In the genomic region with DNA sequence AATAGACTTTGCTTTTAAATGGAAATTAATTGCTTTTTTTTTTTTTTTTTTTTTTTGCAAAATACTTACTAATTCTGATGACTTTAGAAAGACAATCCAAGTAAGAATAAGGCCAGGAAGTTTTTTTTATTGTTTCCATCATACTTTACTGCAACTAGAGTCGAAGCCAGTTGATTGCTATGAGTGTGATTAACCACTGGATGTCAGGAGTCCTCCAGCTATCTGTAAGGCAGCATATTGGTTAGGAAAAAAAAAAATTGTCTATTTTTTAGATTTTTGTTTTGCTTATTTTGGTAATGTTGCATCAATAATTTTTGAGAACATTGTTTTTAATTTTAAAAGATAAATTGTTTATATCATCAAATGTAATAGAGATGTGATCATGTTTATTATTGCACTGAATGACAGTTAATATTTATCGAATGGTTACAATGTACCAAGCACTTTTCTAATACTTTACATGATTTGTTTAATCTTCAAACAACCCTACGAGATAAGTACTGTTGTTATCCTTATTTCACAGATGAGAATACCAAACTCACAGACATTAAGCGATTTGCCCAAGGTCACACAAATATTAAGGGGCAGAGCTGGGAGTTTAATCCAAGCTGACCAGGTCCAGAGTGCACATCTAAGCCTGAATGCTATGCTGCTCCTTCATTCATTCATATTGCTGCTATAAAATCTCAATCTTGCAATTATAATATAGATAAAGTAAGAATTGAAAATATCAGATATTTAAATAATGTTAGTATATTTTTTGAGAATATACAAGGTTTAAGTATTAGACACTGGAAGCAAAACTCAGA, we compare ENCODE assay signal across 9 cellular contexts. TPM values are rescaled to one million over a fixed set of nuclear protein-coding genes. Genes with fewer than 3 reads are reported as not detected.
DNase-seq lines count a peak whose midpoint lies in the region; ATAC-seq lines count a peak whose summit lies in the region.
"Had no signal": no experiment of that assay in that cellular context is flagged by ENCODE, and none has a peak within 500 bp of the region (broad histone marks: within the 10 kb centered on the region; RNA-seq: fewer than 3 reads in every experiment).

No MANE protein-coding gene starts in this region.

- H3K36me3 Mint-ChIP-seq in activated CD4-positive, alpha-beta memory T cell treated with anti-CD3 and anti-CD28 coated beads, Interleukin-2, amount 10 ng/mL, durations not matched to agents 7 days and 5 days (ENCODE audit: low read depth): no peaks in the 10 kb centered on the region
- H3K36me3 Mint-ChIP-seq: naive thymus-derived CD4-positive, alpha-beta T cell had no signal

- no peaks in the 10 kb centered on the region for H3K4me1 Mint-ChIP-seq in activated CD4-positive, alpha-beta memory T cell treated with anti-CD3 and anti-CD28 coated beads, Interleukin-2, amount 10 ng/mL, durations not matched to agents 7 days and 5 days
- H3K4me1 Mint-ChIP-seq: naive thymus-derived CD4-positive, alpha-beta T cell had no signal

- no peaks in the 10 kb centered on the region for H3K9me3 Mint-ChIP-seq in activated CD4-positive, alpha-beta memory T cell treated with anti-CD3 and anti-CD28 coated beads, Interleukin-2, amount 10 ng/mL, durations not matched to agents 7 days and 5 days
- H3K9me3 Mint-ChIP-seq: naive thymus-derived CD4-positive, alpha-beta T cell had no signal

- no peak overlapping the region for H3K4me3 Mint-ChIP-seq in activated CD4-positive, alpha-beta memory T cell treated with anti-CD3 and anti-CD28 coated beads, Interleukin-2, amount 10 ng/mL, durations not matched to agents 7 days and 5 days
- H3K4me3 Mint-ChIP-seq: naive thymus-derived CD4-positive, alpha-beta T cell had no signal

- peaks cover 17% of the 10 kb centered on the region for H3K27me3 Mint-ChIP-seq in activated CD4-positive, alpha-beta memory T cell treated with anti-CD3 and anti-CD28 coated beads, Interleukin-2, amount 10 ng/mL, durations not matched to agents 7 days and 5 days

- H3K27ac Mint-ChIP-seq in activated CD4-positive, alpha-beta memory T cell treated with anti-CD3 and anti-CD28 coated beads, Interleukin-2, amount 10 ng/mL, durations not matched to agents 7 days and 5 days: no peak overlapping the region
- H3K27ac Mint-ChIP-seq: naive thymus-derived CD4-positive, alpha-beta T cell had no signal

- POLR2A ChIA-PET in activated CD4-positive, alpha-beta memory T cell treated with anti-CD3 and anti-CD28 coated beads, Interleukin-2, amount 10 ng/mL, durations not matched to agents 7 days and 5 days (lab: Charles Lee): no interaction called here

- in situ Hi-C loops in G401 (cut with HindIII; ENCODE audit: low sequenced_read_pairs): no loop called here

- DNase-seq in G401 (ENCODE audit: low spot score): peak; percentile 15
- DNase-seq in SW 1271 (lab: John Stamatoyannopoulos, UW): peak; percentile 14 to 60
- DNase-seq in hepatic stellate cell (ENCODE audit: low spot score): peak; percentile 14
- no peak for DNase-seq in activated gamma-delta T cell treated with Interleukin-2 at 50 U/mL for 16 hours
- DNase-seq in activated CD4-positive, alpha-beta memory T cell treated with anti-CD3 and anti-CD28 coated beads, Interleukin-2, amount 10 ng/mL, durations not matched to agents 7 days and 5 days: no peak

- ATAC-seq in HG02623 (IDR thresholded peaks at IDR 0.05; ENCODE audit: unreplicated experiment) (peak; percentile 58), GM21717 (IDR thresholded peaks at IDR 0.05; ENCODE audit: unreplicated experiment) (no peak), HG02884 (IDR thresholded peaks at IDR 0.05; ENCODE audit: unreplicated experiment) (no peak)
- ATAC-seq: naive thymus-derived CD4-positive, alpha-beta T cell had no signal

- CTCF ChIA-PET in activated CD4-positive, alpha-beta memory T cell treated with anti-CD3 and anti-CD28 coated beads, Interleukin-2, amount 10 ng/mL, durations not matched to agents 7 days and 5 days (lab: Charles Lee): interaction anchor here (0.7 to 1.3 kb wide), 3 partner anchors 11 to 84 kb away, joined by 3 to 5 read pairs (median 4); no protein-coding TSS in a partner anchor

RNA-seq across cellular contexts. Expression of a gene that starts 19.9 kb away (rescaled TPM):
- not detected in 2 replicates for total RNA-seq in G401 (2014; rRNA removed; shearing (Covaris generic))
- total RNA-seq in activated CD4-positive, alpha-beta memory T cell treated with anti-CD3 and anti-CD28 coated beads, Interleukin-2, amount 10 ng/mL, durations not matched to agents 7 days and 5 days: not detected
- total RNA-seq: naive thymus-derived CD4-positive, alpha-beta T cell had no signal

RNA-seq across cellular contexts. Expression of a gene that starts 34.1 kb away (rescaled TPM):
- not detected in 2 replicates for total RNA-seq in G401 (2014; rRNA removed; shearing (Covaris generic))
- not detected for total RNA-seq in activated CD4-positive, alpha-beta memory T cell treated with anti-CD3 and anti-CD28 coated beads, Interleukin-2, amount 10 ng/mL, durations not matched to agents 7 days and 5 days
- total RNA-seq: naive thymus-derived CD4-positive, alpha-beta T cell had no signal

Comparison
In these comparisons a context has a peak if more than half of its experiments do, and no peak if none do; other contexts are left out.
1. DNase-seq: peak in G401 (single experiment), SW 1271 (2 of 2) and hepatic stellate cell (single experiment); none in activated gamma-delta T cell treated with Interleukin-2 at 50 U/mL for 16 hours (single experiment) and activated CD4-positive, alpha-beta memory T cell treated with anti-CD3 and anti-CD28 coated beads, Interleukin-2, amount 10 ng/mL, durations not matched to agents 7 days and 5 days (single experiment).